In the genomic region with DNA sequence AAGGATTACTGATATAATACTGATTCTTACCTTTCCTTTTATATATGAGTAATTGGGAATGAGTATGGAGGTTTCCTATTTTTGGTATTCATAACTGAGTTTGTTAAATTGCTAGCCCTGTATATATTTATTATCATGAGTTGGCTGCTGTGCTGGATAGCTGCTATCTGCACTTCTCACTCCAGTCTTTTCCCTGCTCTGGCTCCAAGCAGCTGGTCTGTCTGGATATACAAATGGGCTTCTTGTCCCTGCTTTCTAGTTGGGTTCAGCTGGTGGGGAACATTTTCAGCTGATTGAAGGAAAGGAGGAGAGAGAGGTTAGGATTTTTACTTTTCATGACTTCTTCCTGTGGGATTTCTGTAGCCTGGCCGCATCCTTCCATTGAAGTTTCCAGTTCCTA, we compare ENCODE assay signal across 19 cellular contexts. TPM values are rescaled to one million over a fixed set of nuclear protein-coding genes. Genes with fewer than 3 reads are reported as not detected.
DNase-seq lines count a peak whose midpoint lies in the region; ATAC-seq and TF ChIP-seq lines count a peak whose summit lies in the region.
"Had no signal": no experiment of that assay in that cellular context is flagged by ENCODE, and none has a peak within 500 bp of the region (broad histone marks: within the 10 kb centered on the region; RNA-seq: fewer than 3 reads in every experiment).

No MANE protein-coding gene starts in this region.

- no peak for TF ChIP-seq CTCF in neural cell (IDR thresholded peaks at IDR 0.05; ENCODE audit: poor library complexity, severe bottlenecking)

- no peak overlapping the region for H3K4me3 Mint-ChIP-seq in activated T-helper 17 cell treated with anti-CD3 and anti-CD28 coated beads, Interleukin-2, amount 50 U/mL, for 72 hours
- H3K4me3 Mint-ChIP-seq: activated naive CD4-positive, alpha-beta T cell treated with anti-CD3 and anti-CD28 coated beads, Interleukin-2, amount 50 U/mL, for 24 hours; HFFc6 had no signal

- H3K4me3 ChIP-seq in neural cell (ENCODE audit: low read length): no peak overlapping the region
- H3K4me3 ChIP-seq: ovary, skin epidermis had no signal

- no peak for TF ChIP-seq EP300 in neural cell (conservative IDR thresholded peaks at IDR 0.05; ENCODE audit: poor library complexity, severe bottlenecking)

- H3K9me2 ChIP-seq in neural cell (ENCODE audit: insufficient read depth, low read length): no peaks in the 10 kb centered on the region

- TF ChIP-seq RAD21 in neural cell (conservative IDR thresholded peaks at IDR 0.05): no peak

- no peak overlapping the region for H3K9ac ChIP-seq in neural cell (ENCODE audit: low read length)

- no peaks in the 10 kb centered on the region for H3K27me3 Mint-ChIP-seq in activated T-helper 17 cell treated with anti-CD3 and anti-CD28 coated beads, Interleukin-2, amount 50 U/mL, for 72 hours
- H3K27me3 Mint-ChIP-seq: activated naive CD4-positive, alpha-beta T cell treated with anti-CD3 and anti-CD28 coated beads, Interleukin-2, amount 50 U/mL, for 24 hours had no signal

- no peaks in the 10 kb centered on the region for H3K36me3 ChIP-seq in neural cell (ENCODE audit: insufficient read depth, low read length)
- H3K36me3 ChIP-seq: ovary had no signal

- H4K20me1 ChIP-seq in neural cell (ENCODE audit: insufficient read depth): no peaks in the 10 kb centered on the region

- H3K36me3 Mint-ChIP-seq in activated T-helper 17 cell treated with anti-CD3 and anti-CD28 coated beads, Interleukin-2, amount 50 U/mL, for 72 hours (ENCODE audit: low read depth): peaks cover 17% of the 10 kb centered on the region

- H3K27ac ChIP-seq in neural cell (ENCODE audit: low read length): no peak overlapping the region
- H3K27ac ChIP-seq: 22Rv1, ovary, RWPE1, skin epidermis had no signal

- H2AFZ ChIP-seq in neural cell (ENCODE audit: low read depth, low read length): no peak overlapping the region

- DNase-seq in DMS 273 (lab: John Stamatoyannopoulos, UW; ENCODE audit: unreplicated experiment) (peak; percentile 9), DMS 273 treated with DMSO at 0.1 percent for 48 hours (lab: John Stamatoyannopoulos, UW) (no peak), globus pallidus (ENCODE audit: low spot score) (peak; percentile 40), retina (no peak), NCI-H187 (lab: John Stamatoyannopoulos, UW) (no peak)
- DNase-seq: activated CD4-positive, alpha-beta T cell treated with anti-CD3 and anti-CD28 coated beads, Interleukin-2, amount 50 U/mL, for 1 hour; effector CD4-positive, alpha-beta T cell; HFFc6; kidney glomerular epithelial cell; NCI-H146; NCI-H345; ovary had no signal

- H3K79me2 ChIP-seq in neural cell (replicated peaks; ENCODE audit: insufficient read depth, low read length): peaks cover 72% of the 10 kb centered on the region

- H3K9me3 Mint-ChIP-seq in activated T-helper 17 cell treated with anti-CD3 and anti-CD28 coated beads, Interleukin-2, amount 50 U/mL, for 72 hours: no peaks in the 10 kb centered on the region
- H3K9me3 Mint-ChIP-seq: activated naive CD4-positive, alpha-beta T cell treated with anti-CD3 and anti-CD28 coated beads, Interleukin-2, amount 50 U/mL, for 24 hours; HFFc6 had no signal

- ATAC-seq in activated T-helper 17 cell treated with anti-CD3 and anti-CD28 coated beads, Interleukin-2, amount 50 U/mL, for 72 hours (replicated peaks): no peak
- no peak for ATAC-seq in GM18858 (IDR thresholded peaks at IDR 0.05; ENCODE audit: unreplicated experiment)

- H3K4me2 ChIP-seq in neural cell (ENCODE audit: low read length): peak overlapping the region; percentile 11

- H3K27me3 ChIP-seq in neural cell (ENCODE audit: insufficient read depth, low read depth, low read length): no peaks in the 10 kb centered on the region
- H3K27me3 ChIP-seq: ovary had no signal

- H3K4me1 Mint-ChIP-seq in activated T-helper 17 cell treated with anti-CD3 and anti-CD28 coated beads, Interleukin-2, amount 50 U/mL, for 72 hours: peaks cover 52% of the 10 kb centered on the region

- no peaks in the 10 kb centered on the region for H3F3A ChIP-seq in neural cell (ENCODE audit: insufficient read depth, low read length, poor library complexity, severe bottlenecking)

- H3K9me3 ChIP-seq in neural cell (ENCODE audit: low read length): no peaks in the 10 kb centered on the region
- H3K9me3 ChIP-seq: ovary had no signal

- H3K27ac Mint-ChIP-seq in activated T-helper 17 cell treated with anti-CD3 and anti-CD28 coated beads, Interleukin-2, amount 50 U/mL, for 72 hours: peak overlapping the region; percentile 20

TF ChIP-seq in neural cell, 6 proteins besides CTCF, POLR2A, EP300 and RAD21:
- TF ChIP-seq POLR2AphosphoS5 (IDR thresholded peaks at IDR 0.05): no peak
- TF ChIP-seq EZH2 (IDR thresholded peaks at IDR 0.05; ENCODE audit: borderline replicate concordance, insufficient read depth, low read length, poor library complexity, severe bottlenecking): no peak
- no peak for TF ChIP-seq SMC3 (conservative IDR thresholded peaks at IDR 0.05; ENCODE audit: poor library complexity)
- TF ChIP-seq TAF1 (IDR thresholded peaks at IDR 0.05; ENCODE audit: low read depth): no peak
- TF ChIP-seq REST (IDR thresholded peaks at IDR 0.05; ENCODE audit: borderline replicate concordance): no peak
- no peak for TF ChIP-seq MXI1 (conservative IDR thresholded peaks at IDR 0.05; ENCODE audit: poor library complexity, severe bottlenecking)
TF ChIP-seq in neural cell: peak in this region for 0.

RNA-seq across cellular contexts. Expression of gene AGFG1, which starts 41.2 kb away (rescaled TPM):
- total RNA-seq in activated T-helper 17 cell treated with anti-CD3 and anti-CD28 coated beads, Interleukin-2, amount 50 U/mL, for 72 hours: 10 to 100 TPM; 68.7 to 79.8 TPM
- 106 and 107 TPM in 2 replicates for polyA plus RNA-seq in neural cell
- polyA minus RNA-seq in neural cell: 176 and 198 TPM in 2 replicates

Comparison
In these comparisons a context has a peak if more than half of its experiments do, and no peak if none do; other contexts are left out.
1. DNase-seq: peak in DMS 273 (single experiment) and globus pallidus (single experiment); none in DMS 273 treated with DMSO at 0.1 percent for 48 hours (single experiment), retina (single experiment) and NCI-H187 (0 of 2).